8 cellular contexts compared by ENCODE assay signal in the genomic region with DNA sequence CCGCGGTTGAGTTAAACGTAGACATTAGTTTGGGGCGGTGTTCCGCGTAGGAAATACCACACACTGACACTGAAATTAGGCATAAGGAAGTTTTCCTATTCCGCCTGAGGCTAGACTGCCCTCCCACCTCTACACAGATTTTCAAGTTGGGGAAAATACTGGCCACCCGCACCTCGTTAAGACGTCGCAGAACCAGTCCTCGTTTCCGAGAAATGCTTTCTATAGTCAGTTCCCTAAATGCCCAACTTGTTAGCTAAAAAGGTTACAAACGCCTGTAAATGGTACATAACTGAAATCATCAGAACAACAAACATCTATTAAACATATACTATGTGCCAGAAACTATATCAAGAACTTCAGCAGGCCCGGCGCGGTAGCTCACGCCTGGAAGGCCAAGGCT. TPM values are rescaled to one million over a fixed set of nuclear protein-coding genes. Genes with fewer than 3 reads are reported as not detected.
DNase-seq lines count a peak whose midpoint lies in the region; ATAC-seq, FAIRE-seq and TF ChIP-seq lines count a peak whose summit lies in the region.
"Not testable (repeated sequence)": the region's sequence is repeated elsewhere in the genome, so short reads cannot be mapped to it uniquely, and the experiment has no call there.

No MANE protein-coding gene starts in this region.

- not testable (repeated sequence) for H3K4me2 ChIP-seq in GM12878 (ENCODE audit: control insufficient read depth, insufficient read depth)

- TF ChIP-seq RAD21 in GM12878 (IDR thresholded peaks at IDR 0.05; ENCODE audit: insufficient read depth, low read depth, low read length), result not testable (repeated sequence)

- not testable (repeated sequence) for DNase-seq in SK-N-MC (ENCODE audit: low read depth, low spot score); GM12878 (ENCODE audit: low read depth, low spot score); naive B cell; sigmoid colon; upper lobe of right lung

- not testable (repeated sequence) for H3K27me3 ChIP-seq in GM12878 (replicated peaks in 1 of 2; ENCODE audit: control insufficient read depth in 2 of 2, insufficient read depth in 2 of 2, low read length in 1 of 2); gastroesophageal sphincter; sigmoid colon; upper lobe of right lung

- not testable (repeated sequence) for H4K20me1 ChIP-seq in GM12878 (ENCODE audit: control insufficient read depth, insufficient read depth)

- CTCF ChIA-PET in GM12878 (lab: Yijun Ruan, JAX), result not testable (repeated sequence)

- TF ChIP-seq EP300 in GM12878 (IDR thresholded peaks at IDR 0.05; ENCODE audit: borderline replicate concordance in 1 of 2, control insufficient read depth in 1 of 2, low read depth in 2 of 2, low read length in 2 of 2); gastroesophageal sphincter (IDR thresholded peaks at IDR 0.05); sigmoid colon (IDR thresholded peaks at IDR 0.05): not testable (repeated sequence)

- SMC1A ChIA-PET in GM12878 (lab: Charles Lee; ENCODE audit: uncharacterized antibody, unreplicated experiment), result not testable (repeated sequence)

- H3K9me3 ChIP-seq in SK-N-MC (ENCODE audit: low read depth, low read length); GM12878 (replicated peaks; ENCODE audit: control insufficient read depth, insufficient read depth, low read length); gastroesophageal sphincter; sigmoid colon; upper lobe of right lung: not testable (repeated sequence)

- not testable (repeated sequence) for H3K36me3 Mint-ChIP-seq in naive B cell

- RAD21 ChIA-PET in GM12878 (lab: Charles Lee; ENCODE audit: unreplicated experiment), result not testable (repeated sequence)

- in situ Hi-C loops in GM12878 (cut with MboI), result not testable (repeated sequence)

- not testable (repeated sequence) for H3K27ac ChIP-seq in SK-N-MC; GM12878 (ENCODE audit: control insufficient read depth, insufficient read depth)
- peak overlapping the region; percentile 65 to 81 (median 74) for H3K27ac ChIP-seq in gastroesophageal sphincter
- peak overlapping the region; percentile 61 to 83 (median 72) for H3K27ac ChIP-seq in sigmoid colon
- peak overlapping the region; percentile 72 for H3K27ac ChIP-seq in upper lobe of right lung

- BruUV-seq in GM12878 (replicated peaks; lab: Mats Ljungman, UMichigan), result not testable (repeated sequence)

- H3K4me1 ChIP-seq in GM12878 (ENCODE audit: control insufficient read depth, insufficient read depth, low read length); gastroesophageal sphincter; sigmoid colon; upper lobe of right lung: not testable (repeated sequence)

- not testable (repeated sequence) for H3K9ac ChIP-seq in SK-N-MC (ENCODE audit: insufficient read length); GM12878 (ENCODE audit: control insufficient read depth, insufficient read depth, low read length)

- not testable (repeated sequence) for FAIRE-seq in GM12878 (lab: Jason Lieb, UNC)

- peak overlapping the region; percentile 34; the same call in 1 of the 2 replicates for H3K4me3 ChIP-seq in GM08714 (ENCODE audit: low read length)
- H3K4me3 ChIP-seq in SK-N-MC, result 0 out of 2 replicates have a peak overlapping the region, but pooled peaks have one; percentile 40
- H3K4me3 ChIP-seq in GM12878, result not testable (repeated sequence)
- peak overlapping the region; percentile 33 to 36 for H3K4me3 ChIP-seq in gastroesophageal sphincter
- peak overlapping the region in 1 of 4 donors; percentile 27 for H3K4me3 ChIP-seq in sigmoid colon
- H3K4me3 ChIP-seq in upper lobe of right lung, result peak overlapping the region; percentile 41

- not testable (repeated sequence) for H3K9me3 Mint-ChIP-seq in naive B cell

- peak overlapping the region in 5 of 8 donors; percentile 27 to 65 (median 61) for H3K4me3 Mint-ChIP-seq in naive B cell

- not testable (repeated sequence) for TF ChIP-seq CTCF in GM12878 (IDR thresholded peaks at IDR 0.05 in 2 of 3, conservative IDR thresholded peaks at IDR 0.05 in 1 of 3; ENCODE audit: control insufficient read depth in 2 of 3, extremely low read depth in 1 of 3, insufficient read depth in 1 of 3, low read depth in 3 of 3, low read length in 3 of 3); gastroesophageal sphincter (IDR thresholded peaks at IDR 0.05); sigmoid colon (IDR thresholded peaks at IDR 0.05); upper lobe of right lung (IDR thresholded peaks at IDR 0.05)

- not testable (repeated sequence) for H3K36me3 ChIP-seq in SK-N-MC (ENCODE audit: insufficient read depth, low read length); GM12878 (ENCODE audit: control insufficient read depth in 2 of 2, insufficient read depth in 2 of 2, low read length in 1 of 2); gastroesophageal sphincter; sigmoid colon; upper lobe of right lung

- not testable (repeated sequence) for H2AFZ ChIP-seq in GM12878 (ENCODE audit: control insufficient read depth, low read depth, low read length)

- intact Hi-C loops in GM12878 (cut with micrococcal nuclease; ENCODE audit: unreplicated experiment); sigmoid colon (cut with DNase I); upper lobe of right lung (cut with DNase I): not testable (repeated sequence)

- H3K27me3 Mint-ChIP-seq in naive B cell, result not testable (repeated sequence)

- ATAC-seq in HG03432 (IDR thresholded peaks at IDR 0.05; ENCODE audit: unreplicated experiment) (peak; percentile 3), GM12878 (peak; percentile 11; the same call in 2 of the 3 replicates), naive B cell (ENCODE audit: low read depth in 2 of 2) (peak; percentile 3 to 4)
- not testable (repeated sequence) for ATAC-seq in gastroesophageal sphincter, upper lobe of right lung

- H3K79me2 ChIP-seq in GM12878 (ENCODE audit: control insufficient read depth, insufficient read depth, low read length), result not testable (repeated sequence)

- not testable (repeated sequence) for H3K4me1 Mint-ChIP-seq in naive B cell

- not testable (repeated sequence) for TF ChIP-seq POLR2A in GM12878 (IDR thresholded peaks at IDR 0.05; ENCODE audit: low read depth, low read length); gastroesophageal sphincter (IDR thresholded peaks at IDR 0.05); sigmoid colon (IDR thresholded peaks at IDR 0.05)

- not testable (repeated sequence) for H3K27ac Mint-ChIP-seq in naive B cell

- POLR2A ChIA-PET in GM12878 (lab: Charles Lee), result not testable (repeated sequence)

- 25% methylated on average over 4 of the region's 18 CpGs for WGBS in GM12878 (ENCODE audit: insufficient coverage, insufficient replicate concordance, low lambda C conversion rate, missing lambda C conversion rate)
- whole genome bisulfite sequencing in gastroesophageal sphincter (ENCODE audit: low coverage in 1 of 2), 2 donors, result no CpG with 5 or more reads among the region's 18 CpGs
- WGBS in sigmoid colon, 2 donors, result 0 to 1% methylated on average over 5 to 9 of the region's 18 CpGs

RNA-seq across cellular contexts. Expression of a gene that starts 0.6 kb away (rescaled TPM):
- total RNA-seq in GM12878 (2013; cell fraction: nucleolus; rRNA removed), result 255 and 258 TPM in 2 replicates
- total RNA-seq in GM12878 (2014; rRNA removed) (11.0 and 12.6 TPM in 2 replicates), GM12878 (2014; rRNA removed; fragmentation: Illumina TruSeq; extraction: Trizol) (17.0 and 17.3 TPM in 2 replicates), GM12878 (2021) (15.1 and 20.0 TPM in 2 replicates), gastroesophageal sphincter (10 to 100 TPM in 1 of 4 donors, 1 to 10 TPM in 3; 5.6 to 15.6 (median 7.1) TPM), sigmoid colon (10 to 100 TPM; 10.7 to 16.8 (median 11.4) TPM), upper lobe of right lung (28.0 TPM)
- 11.4 TPM for polyA plus RNA-seq in GM12878 (2011; ENCODE audit: low read depth)
- polyA plus RNA-seq in GM12878 (2011; rRNA removed) (38.7 and 39.1 TPM in 2 replicates), GM12878 (2014; fragmentation: Illumina TruSeq; extraction: Trizol) (20.3 and 23.9 TPM in 2 replicates), GM12878 (2014; fragmentation: Nextera tagmentation; extraction: Ambion mirVana) (1 to 10 TPM; 4.0 to 5.9 TPM), GM12878 (2014; rRNA removed) (20.2 and 20.7 TPM in 2 replicates), GM12878 (2016; fragmentation: Nextera tagmentation; extraction: Ambion mirVana) (10 to 100 TPM; 16.3 to 19.0 TPM), naive B cell (ENCODE audit: low read depth in 6 of 6) (10 to 100 TPM in 1 of 6 donors, 1 to 10 TPM in 5; 3.0 to 13.5 (median 3.7) TPM), sigmoid colon (1 to 10 TPM in 2 of 3 donors, under 1 TPM in 1; under 0.01 to 6.1 (median 1.6) TPM)
- 34.6 and 44.1 TPM in 2 replicates for polyA plus RNA-seq in GM12878 (2011; cell fraction: cytosol; rRNA removed)
- polyA plus RNA-seq in GM12878 (2011; cell fraction: nucleus; rRNA removed), result 127 and 136 TPM in 2 replicates
- polyA plus RNA-seq in GM12878 (2012), result 13.9 and 14.3 TPM in 2 replicates
- polyA minus RNA-seq in GM12878 (2011; rRNA and poly(A)+ RNA removed), result 43.6 and 49.0 TPM in 2 replicates
- polyA minus RNA-seq in GM12878 (2011; cell fraction: cytosol; rRNA and poly(A)+ RNA removed), result 3.9 and 6.8 TPM in 2 replicates
- 49.8 and 80.9 TPM in 2 replicates for polyA minus RNA-seq in GM12878 (2011; cell fraction: nucleus; rRNA and poly(A)+ RNA removed)

RNA-seq across cellular contexts. Expression of a gene that starts 10.4 kb away (rescaled TPM):
- total RNA-seq in GM12878 (2013; cell fraction: nucleolus; rRNA removed), result 12.1 and 16.4 TPM in 2 replicates
- total RNA-seq in GM12878 (2014; rRNA removed) (14.4 and 16.9 TPM in 2 replicates), GM12878 (2014; rRNA removed; fragmentation: Illumina TruSeq; extraction: Trizol) (15.5 and 15.8 TPM in 2 replicates), GM12878 (2021) (16.0 and 18.1 TPM in 2 replicates), gastroesophageal sphincter (10 to 100 TPM; 15.6 to 22.9 (median 19.0) TPM), sigmoid colon (10 to 100 TPM; 15.0 to 34.2 (median 28.3) TPM), upper lobe of right lung (49.6 TPM)
- polyA plus RNA-seq in GM12878 (2011; ENCODE audit: low read depth), result 11.7 TPM
- polyA plus RNA-seq in GM12878 (2011; rRNA removed) (16.6 and 18.7 TPM in 2 replicates), GM12878 (2014; fragmentation: Illumina TruSeq; extraction: Trizol) (17.2 and 19.4 TPM in 2 replicates), GM12878 (2014; fragmentation: Nextera tagmentation; extraction: Ambion mirVana) (1 to 10 TPM; 6.8 to 7.6 TPM), GM12878 (2014; rRNA removed) (8.9 and 10.2 TPM in 2 replicates), GM12878 (2016; fragmentation: Nextera tagmentation; extraction: Ambion mirVana) (10 to 100 TPM; 24.3 to 25.6 TPM), naive B cell (ENCODE audit: low read depth in 6 of 6) (10 to 100 TPM; 14.9 to 29.8 (median 18.9) TPM), sigmoid colon (10 to 100 TPM; 25.2 to 41.8 (median 30.0) TPM)
- polyA plus RNA-seq in GM12878 (2011; cell fraction: cytosol; rRNA removed), result 8.2 and 9.3 TPM in 2 replicates
- polyA plus RNA-seq in GM12878 (2011; cell fraction: nucleus; rRNA removed), result 9.5 and 11.4 TPM in 2 replicates
- polyA plus RNA-seq in GM12878 (2012), result 11.1 and 14.5 TPM in 2 replicates
- 15.1 and 26.7 TPM in 2 replicates for polyA minus RNA-seq in GM12878 (2011; rRNA and poly(A)+ RNA removed)
- 3.7 and 6.3 TPM in 2 replicates for polyA minus RNA-seq in GM12878 (2011; cell fraction: cytosol; rRNA and poly(A)+ RNA removed)
- 16.3 and 22.1 TPM in 2 replicates for polyA minus RNA-seq in GM12878 (2011; cell fraction: nucleus; rRNA and poly(A)+ RNA removed)
